Comparison of ENCODE assay signal across 8 cellular contexts in the genomic region with DNA sequence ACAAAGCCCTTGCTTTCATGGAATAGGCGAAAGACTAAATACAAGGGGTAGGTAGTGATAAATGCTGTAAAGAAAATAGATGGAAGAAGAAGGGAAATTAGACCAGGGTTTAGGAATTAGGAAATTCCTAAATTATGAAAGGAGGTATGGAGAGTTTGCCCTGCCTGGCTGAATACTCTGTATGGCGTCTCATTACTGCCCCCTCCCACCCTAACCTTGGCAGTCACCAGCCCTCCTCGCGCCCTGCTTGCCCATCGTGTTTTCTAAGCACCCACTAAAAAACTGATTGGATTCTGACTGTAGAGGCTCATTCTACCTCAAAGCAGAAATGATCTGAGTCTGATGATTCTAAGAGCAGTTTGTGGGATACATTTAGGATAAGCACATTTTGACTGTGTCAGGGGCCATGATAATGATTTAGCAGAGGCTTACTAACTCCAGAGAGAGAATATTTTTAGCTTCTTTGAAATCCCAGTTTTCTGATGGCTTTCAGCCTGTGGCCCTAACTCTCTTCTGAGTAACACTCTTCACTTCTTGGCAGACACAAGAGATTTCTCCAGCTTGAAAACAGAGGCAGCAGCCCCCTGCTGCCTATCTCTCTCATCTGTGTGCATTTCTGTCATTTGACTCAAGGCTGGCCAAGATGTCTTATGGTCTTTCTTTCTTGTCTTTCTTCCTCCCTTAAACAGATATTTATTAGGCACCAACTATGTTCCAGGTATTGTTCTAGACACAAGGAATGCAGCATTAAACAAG. TPM values are rescaled to one million over a fixed set of nuclear protein-coding genes. Genes with fewer than 3 reads are reported as not detected.
A peak's percentile ranks its signal among the peaks of the same experiment; 100 is the strongest.
DNase-seq lines count a peak whose midpoint lies in the region; ATAC-seq, FAIRE-seq and TF ChIP-seq lines count a peak whose summit lies in the region.

No MANE protein-coding gene starts in this region.

- H3K36me3 ChIP-seq in CD8-positive, alpha-beta memory T cell (ENCODE audit: insufficient read depth, low read length) = no peaks in the 10 kb centered on the region
- H3K36me3 ChIP-seq in Karpas-422 (ENCODE audit: insufficient read depth, low read length) (no peaks in the 10 kb centered on the region), GM12878 (ENCODE audit: control insufficient read depth in 2 of 2, insufficient read depth in 2 of 2, low read length in 1 of 2) (no peaks in the 10 kb centered on the region)

- H3K4me1 Mint-ChIP-seq in CD8-positive, alpha-beta memory T cell = peaks cover 36 to 41% (median 40%) of the 10 kb centered on the region in 3 donors
- peaks cover 32 to 33% of the 10 kb centered on the region in 2 donors for H3K4me1 Mint-ChIP-seq in natural killer cell treated with Interleukin-12 subunit alpha and Interleukin-12 subunit beta and Interleukin-15 and Interleukin-18, amount 100 ng/mL, for 72 hours (ENCODE audit: low read depth in 2 of 2)

- RAD21 ChIA-PET in GM12878 (lab: Charles Lee; ENCODE audit: unreplicated experiment) = no interaction called here

- peak overlapping the region in 7 of 8 donors; percentile 19 to 90 (median 58) for H3K27ac Mint-ChIP-seq in CD8-positive, alpha-beta memory T cell
- no peak overlapping the region for H3K27ac Mint-ChIP-seq in natural killer cell treated with Interleukin-12 subunit alpha and Interleukin-12 subunit beta and Interleukin-15 and Interleukin-18, amount 100 ng/mL, for 72 hours

- CTCF ChIA-PET in CD8-positive, alpha-beta memory T cell (lab: Charles Lee) = interaction anchor here (0.7 kb wide), 1 partner anchor 73 kb away, joined by 3 read pairs; no protein-coding TSS in a partner anchor
- CTCF ChIA-PET in GM12878 (lab: Yijun Ruan, JAX) = interaction anchor here (0.7 to 1.0 kb wide), 2 partner anchors 11 to 35 kb away, joined by 5 read pairs; no protein-coding TSS in a partner anchor

- no peaks in the 10 kb centered on the region for H3K27me3 ChIP-seq in CD8-positive, alpha-beta memory T cell (ENCODE audit: insufficient read depth, low read length, poor library complexity, severe bottlenecking)
- H3K27me3 ChIP-seq in Karpas-422 (ENCODE audit: low read length) (no peaks in the 10 kb centered on the region), GM12878 (replicated peaks in 1 of 2; ENCODE audit: control insufficient read depth in 2 of 2, insufficient read depth in 2 of 2, low read length in 1 of 2) (no peaks in the 10 kb centered on the region; a peak in 1 of 4 replicates)

- SMC1A ChIA-PET in GM12878 (lab: Charles Lee; ENCODE audit: uncharacterized antibody, unreplicated experiment) = interaction anchor here (0.7 to 1.8 kb wide), 7 partner anchors 9 to 120 kb away, joined by 3 to 5 read pairs (median 3); no protein-coding TSS in a partner anchor

- no peaks in the 10 kb centered on the region for H3K9me3 Mint-ChIP-seq in CD8-positive, alpha-beta memory T cell
- no peaks in the 10 kb centered on the region for H3K9me3 Mint-ChIP-seq in natural killer cell treated with Interleukin-12 subunit alpha and Interleukin-12 subunit beta and Interleukin-15 and Interleukin-18, amount 100 ng/mL, for 72 hours

- DNase-seq in CD8-positive, alpha-beta memory T cell = peak in 1 of 5 donors; percentile 6
- DNase-seq in Karpas-422 (no peak), GM12878 (ENCODE audit: low read depth, low spot score) (no peak), omental fat pad (ENCODE audit: low spot score) (no peak)
- DNase-seq in natural killer cell treated with Interleukin-12 subunit alpha and Interleukin-12 subunit beta and Interleukin-15 and Interleukin-18, amount 100 ng/mL, for 72 hours (ENCODE audit: low spot score) = no peak

- no peak for FAIRE-seq in GM12878 (lab: Jason Lieb, UNC)

- H3K4me3 ChIP-seq in CD8-positive, alpha-beta memory T cell (ENCODE audit: low read length) = no peak overlapping the region
- peak overlapping the region; percentile 67; the same call in 1 of the 2 replicates for H3K4me3 ChIP-seq in Karpas-422 (ENCODE audit: low read length)
- peak overlapping the region; percentile 61; the same call in 1 of the 2 replicates for H3K4me3 ChIP-seq in GM12878

- peak overlapping the region; percentile 75 to 96 (median 89) for H3K4me3 Mint-ChIP-seq in CD8-positive, alpha-beta memory T cell
- peak overlapping the region; percentile 82 for H3K4me3 Mint-ChIP-seq in natural killer cell treated with Interleukin-12 subunit alpha and Interleukin-12 subunit beta and Interleukin-15 and Interleukin-18, amount 100 ng/mL, for 72 hours

- no peak overlapping the region for H3K27ac ChIP-seq in CD8-positive, alpha-beta memory T cell (ENCODE audit: low read depth, low read length)
- H3K27ac ChIP-seq in Karpas-422 (ENCODE audit: low read length) (no peak overlapping the region), GM12878 (ENCODE audit: control insufficient read depth, insufficient read depth) (no peak overlapping the region)

- no peaks in the 10 kb centered on the region for H3K9me2 ChIP-seq in Karpas-422 (replicated peaks; ENCODE audit: insufficient read depth, low read length)

- no peak overlapping the region for H2AFZ ChIP-seq in Karpas-422 (ENCODE audit: low read length)
- H2AFZ ChIP-seq in GM12878 (ENCODE audit: control insufficient read depth, low read depth, low read length) = no peak overlapping the region; the same call in 1 of the 2 replicates

- TF ChIP-seq CTCF in GM12878 (IDR thresholded peaks at IDR 0.05 in 2 of 3, conservative IDR thresholded peaks at IDR 0.05 in 1 of 3; ENCODE audit: control insufficient read depth in 2 of 3, extremely low read depth in 1 of 3, insufficient read depth in 1 of 3, low read depth in 3 of 3, low read length in 3 of 3) (no peak), omental fat pad (IDR thresholded peaks at IDR 0.05) (no peak)

- H3K9me3 ChIP-seq in CD8-positive, alpha-beta memory T cell (ENCODE audit: low read length) = no peaks in the 10 kb centered on the region
- H3K9me3 ChIP-seq in Karpas-422 (ENCODE audit: low read length) = no peaks in the 10 kb centered on the region
- H3K9me3 ChIP-seq in GM12878 (replicated peaks; ENCODE audit: control insufficient read depth, insufficient read depth, low read length) = no peaks in the 10 kb centered on the region

- TF ChIP-seq EP300 in GM12878 (IDR thresholded peaks at IDR 0.05; ENCODE audit: borderline replicate concordance in 1 of 2, control insufficient read depth in 1 of 2, low read depth in 2 of 2, low read length in 2 of 2) = no peak

- intact Hi-C loops in GM12878 (cut with micrococcal nuclease; ENCODE audit: unreplicated experiment) = loop anchor here (5.0 kb wide), 1 partner anchor 73 kb away; no protein-coding TSS in a partner anchor

- no peak for ATAC-seq in GM12878
- no peak for ATAC-seq in natural killer cell treated with Interleukin-12 subunit alpha and Interleukin-12 subunit beta and Interleukin-15 and Interleukin-18, amount 100 ng/mL, for 72 hours
- no peak for ATAC-seq in HG02938 (IDR thresholded peaks at IDR 0.05; ENCODE audit: unreplicated experiment)
- no peak for ATAC-seq in HG03457 (IDR thresholded peaks at IDR 0.05; ENCODE audit: unreplicated experiment)
- ATAC-seq in HG02840 (IDR thresholded peaks at IDR 0.05; ENCODE audit: low FRiP score, unreplicated experiment) = no peak
- ATAC-seq in omental fat pad (ENCODE audit: low FRiP score) = no peak

- peaks cover 28% of the 10 kb centered on the region for H3K4me1 ChIP-seq in CD8-positive, alpha-beta memory T cell (ENCODE audit: insufficient read depth, low read length)
- H3K4me1 ChIP-seq in Karpas-422 (ENCODE audit: low read length) (peaks cover 30% of the 10 kb centered on the region), GM12878 (ENCODE audit: control insufficient read depth, insufficient read depth, low read length) (no peaks in the 10 kb centered on the region; the same call in 1 of the 2 replicates)

- H3K9ac ChIP-seq in Karpas-422 (ENCODE audit: low read length) (no peak overlapping the region), GM12878 (ENCODE audit: control insufficient read depth, insufficient read depth, low read length) (no peak overlapping the region)

- BruUV-seq in GM12878 (replicated peaks; lab: Mats Ljungman, UMichigan) = no TSS peak

- H3K79me2 ChIP-seq in Karpas-422 (ENCODE audit: low read length) (peaks cover 30% of the 10 kb centered on the region), GM12878 (ENCODE audit: control insufficient read depth, insufficient read depth, low read length) (peaks cover 29% of the 10 kb centered on the region)

- TF ChIP-seq POLR2A in GM12878 (IDR thresholded peaks at IDR 0.05; ENCODE audit: low read depth, low read length) = no peak

- peak overlapping the region; percentile 70 for H3K4me2 ChIP-seq in Karpas-422 (ENCODE audit: low read depth, low read length, poor library complexity, severe bottlenecking)
- no peak overlapping the region; the same call in 1 of the 2 replicates for H3K4me2 ChIP-seq in GM12878 (ENCODE audit: control insufficient read depth, insufficient read depth)

- 96% methylated on average over 5 of the region's 5 CpGs for WGBS in GM12878 (ENCODE audit: insufficient coverage, insufficient replicate concordance, low lambda C conversion rate, missing lambda C conversion rate)

- H3K36me3 Mint-ChIP-seq in CD8-positive, alpha-beta memory T cell = peaks cover 0 to 7% (median 0%) of the 10 kb centered on the region in 3 donors
- no peaks in the 10 kb centered on the region for H3K36me3 Mint-ChIP-seq in natural killer cell treated with Interleukin-12 subunit alpha and Interleukin-12 subunit beta and Interleukin-15 and Interleukin-18, amount 100 ng/mL, for 72 hours

- TF ChIP-seq RAD21 in GM12878 (IDR thresholded peaks at IDR 0.05; ENCODE audit: insufficient read depth, low read depth, low read length) = no peak

- in situ Hi-C loops in GM12878 (cut with MboI) = no loop called here

- POLR2A ChIA-PET in CD8-positive, alpha-beta memory T cell (lab: Charles Lee) = interaction anchor here (2.9 kb wide), 1 partner anchor 73 kb away, joined by 40 read pairs; no protein-coding TSS in a partner anchor
- POLR2A ChIA-PET in GM12878 (lab: Charles Lee) = no interaction called here

- H4K20me1 ChIP-seq in Karpas-422 (ENCODE audit: insufficient read depth, low read depth, low read length) (peaks cover 24% of the 10 kb centered on the region), GM12878 (ENCODE audit: control insufficient read depth, insufficient read depth) (no peaks in the 10 kb centered on the region)

- peaks cover 0 to 1% of the 10 kb centered on the region in 2 donors for H3K27me3 Mint-ChIP-seq in CD8-positive, alpha-beta memory T cell
- H3K27me3 Mint-ChIP-seq in natural killer cell treated with Interleukin-12 subunit alpha and Interleukin-12 subunit beta and Interleukin-15 and Interleukin-18, amount 100 ng/mL, for 72 hours = peaks cover 0 to 4% of the 10 kb centered on the region in 2 donors

RNA-seq across cellular contexts. Expression of gene CHD6, which starts 1.4 kb away (rescaled TPM):
- 10 to 100 TPM; 24.6 to 25.3 TPM for total RNA-seq in CD8-positive, alpha-beta memory T cell
- polyA plus RNA-seq in CD8-positive, alpha-beta memory T cell = 59.5 TPM
- 19.5 and 25.3 TPM in 2 replicates for total RNA-seq in Karpas-422 (2014; rRNA removed; shearing (Covaris generic); ENCODE audit: low replicate concordance)
- total RNA-seq in GM12878 (2013; cell fraction: nucleolus; rRNA removed) = 309 and 346 TPM in 2 replicates
- total RNA-seq in GM12878 (2014; rRNA removed) (19.5 and 20.7 TPM in 2 replicates), GM12878 (2014; rRNA removed; fragmentation: Illumina TruSeq; extraction: Trizol) (18.2 and 18.4 TPM in 2 replicates), GM12878 (2021) (25.5 and 27.2 TPM in 2 replicates), omental fat pad (10 to 100 TPM; 18.5 to 49.3 (median 28.7) TPM)
- 6.9 TPM for polyA plus RNA-seq in GM12878 (2011; ENCODE audit: low read depth)
- polyA plus RNA-seq in GM12878 (2011; rRNA removed) (13.9 and 15.4 TPM in 2 replicates), GM12878 (2014; fragmentation: Illumina TruSeq; extraction: Trizol) (14.6 and 16.8 TPM in 2 replicates), GM12878 (2014; fragmentation: Nextera tagmentation; extraction: Ambion mirVana) (10 to 100 TPM in 1 of 2 experiments, 1 to 10 TPM in 1; 4.3 to 15.9 TPM), GM12878 (2014; rRNA removed) (8.9 and 10.2 TPM in 2 replicates), GM12878 (2016; fragmentation: Nextera tagmentation; extraction: Ambion mirVana) (10 to 100 TPM; 22.2 to 24.3 TPM)
- 9.8 and 12.3 TPM in 2 replicates for polyA plus RNA-seq in GM12878 (2011; cell fraction: cytosol; rRNA removed)
- polyA plus RNA-seq in GM12878 (2011; cell fraction: nucleus; rRNA removed) = 68.3 and 78.2 TPM in 2 replicates
- 10.6 and 12.7 TPM in 2 replicates for polyA plus RNA-seq in GM12878 (2012)
- polyA minus RNA-seq in GM12878 (2011; rRNA and poly(A)+ RNA removed) = 43.4 and 49.9 TPM in 2 replicates
- polyA minus RNA-seq in GM12878 (2011; cell fraction: cytosol; rRNA and poly(A)+ RNA removed) = 7.6 and 10.3 TPM in 2 replicates
- polyA minus RNA-seq in GM12878 (2011; cell fraction: nucleus; rRNA and poly(A)+ RNA removed) = 84.5 and 98.4 TPM in 2 replicates
- 10 to 100 TPM; 27.8 to 33.0 TPM for total RNA-seq in natural killer cell treated with Interleukin-12 subunit alpha and Interleukin-12 subunit beta and Interleukin-15 and Interleukin-18, amount 100 ng/mL, for 72 hours

Comparison
In these comparisons a context has a peak if more than half of its experiments do, and no peak if none do; other contexts are left out.
1. H3K27ac Mint-ChIP-seq: peak in CD8-positive, alpha-beta memory T cell (7 of 8); none in natural killer cell treated with Interleukin-12 subunit alpha and Interleukin-12 subunit beta and Interleukin-15 and Interleukin-18, amount 100 ng/mL, for 72 hours (0 of 2).